12 cellular contexts compared by ENCODE assay signal in the genomic region with DNA sequence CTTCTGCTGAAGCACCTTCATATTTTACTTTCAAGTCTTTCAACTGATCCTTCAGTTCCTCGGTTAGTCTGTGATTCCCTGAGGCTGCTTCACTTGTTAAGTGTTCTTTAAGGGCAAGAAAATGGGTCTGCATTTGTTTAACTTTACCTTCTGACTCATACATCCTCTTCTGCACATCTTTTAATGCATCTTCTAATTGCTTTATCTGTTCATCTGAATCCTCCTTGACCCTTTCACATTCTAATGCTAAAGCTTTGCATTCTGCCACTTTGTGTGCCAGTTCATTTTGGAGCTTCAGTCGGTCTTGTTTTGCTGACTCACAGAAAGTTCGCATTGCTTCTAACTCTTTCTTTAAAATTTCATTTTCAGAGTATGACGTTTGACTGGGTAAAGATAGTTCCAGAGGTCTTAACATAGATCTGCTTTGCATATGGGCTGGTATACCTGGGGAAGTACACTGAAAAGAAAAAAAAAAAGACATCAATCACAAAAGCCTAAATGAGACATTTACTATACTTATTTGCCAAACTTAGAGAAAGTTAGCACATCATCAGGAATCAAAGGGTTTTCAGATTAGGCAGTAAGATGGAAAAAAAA.
A peak's percentile ranks its signal among the peaks of the same experiment; 100 is the strongest.
DNase-seq lines count a peak whose midpoint lies in the region; ATAC-seq and TF ChIP-seq lines count a peak whose summit lies in the region.
"Had no signal": no experiment of that assay in that cellular context is flagged by ENCODE, and none has a peak within 500 bp of the region (broad histone marks: within the 10 kb centered on the region; RNA-seq: fewer than 3 reads in every experiment).

No MANE protein-coding gene starts in this region.

- ATAC-seq in GM19395 (IDR thresholded peaks at IDR 0.05; ENCODE audit: unreplicated experiment) (peak; percentile 69), HG02798 (IDR thresholded peaks at IDR 0.05; ENCODE audit: poor library complexity, unreplicated experiment) (peak; percentile 84)
- no peak for ATAC-seq in activated naive CD4-positive, alpha-beta T cell treated with anti-CD3 and anti-CD28 coated beads, Interleukin-2, amount 50 U/mL, for 72 hours
- ATAC-seq in activated T-helper 17 cell treated with anti-CD3 and anti-CD28 coated beads, Interleukin-2, amount 50 U/mL, for 72 hours (replicated peaks), result no peak
- ATAC-seq: activated CD4-positive, alpha-beta T cell treated with anti-CD3 and anti-CD28 coated beads for 36 hours had no signal

- peaks cover 8% of the 10 kb centered on the region for H3K4me1 Mint-ChIP-seq in activated T-helper 17 cell treated with anti-CD3 and anti-CD28 coated beads, Interleukin-2, amount 50 U/mL, for 72 hours

- peaks cover 6% of the 10 kb centered on the region for H3K4me1 ChIP-seq in KMS-11 (ENCODE audit: low read depth, poor library complexity, severe bottlenecking)
- peaks cover 19% of the 10 kb centered on the region for H3K4me1 ChIP-seq in HAP-1

- H3K9ac ChIP-seq in KMS-11, result no peak overlapping the region

- H4K20me1 ChIP-seq in KMS-11 (ENCODE audit: insufficient read depth), result no peaks in the 10 kb centered on the region

- in situ Hi-C loops in HAP-1 (cut with MboI; ENCODE audit: low sequenced_read_pairs), result no loop called here

- no peaks in the 10 kb centered on the region for H3K9me3 Mint-ChIP-seq in activated naive CD4-positive, alpha-beta T cell treated with anti-CD3 and anti-CD28 coated beads, Interleukin-2, amount 50 U/mL, for 72 hours
- no peaks in the 10 kb centered on the region for H3K9me3 Mint-ChIP-seq in activated T-helper 17 cell treated with anti-CD3 and anti-CD28 coated beads, Interleukin-2, amount 50 U/mL, for 72 hours

- H3K36me3 ChIP-seq in GM06990 (ENCODE audit: control insufficient read depth, insufficient read depth, low read length) (no peaks in the 10 kb centered on the region), KMS-11 (ENCODE audit: insufficient read depth) (no peaks in the 10 kb centered on the region), HAP-1 (replicated peaks) (peaks cover 29% of the 10 kb centered on the region)

- H3K4me3 ChIP-seq in GM06990 (replicated peaks; ENCODE audit: low read depth, low read length) (no peak overlapping the region), KMS-11 (IDR thresholded peaks at IDR 0.05; ENCODE audit: insufficient read depth, low read depth, low read length) (no peak overlapping the region), HAP-1 (no peak overlapping the region)

- H3K27me3 ChIP-seq in GM06990 (replicated peaks; ENCODE audit: control insufficient read depth, insufficient read depth, low read length) (no peaks in the 10 kb centered on the region), KMS-11 (ENCODE audit: insufficient read depth, low read depth) (no peaks in the 10 kb centered on the region), HAP-1 (ENCODE audit: low read depth) (no peaks in the 10 kb centered on the region)

- H3K27ac ChIP-seq in KMS-11, result no peak overlapping the region

- DNase-seq in GM06990 (ENCODE audit: extremely low read depth, insufficient read length) (peak; percentile 42), HAP-1 (ENCODE audit: low spot score in 2 of 2) (no peak), OCI-M2 (lab: John Stamatoyannopoulos, UW; ENCODE audit: unreplicated experiment) (no peak)
- no peak for DNase-seq in activated naive CD4-positive, alpha-beta T cell treated with anti-CD3 and anti-CD28 coated beads, Interleukin-2, amount 50 U/mL, for 72 hours (ENCODE audit: low spot score in 2 of 2)
- DNase-seq: activated CD4-positive, alpha-beta T cell treated with anti-CD3 and anti-CD28 coated beads for 36 hours; activated gamma-delta T cell; caudate nucleus; NCI-H82 had no signal

- H2AFZ ChIP-seq in KMS-11 (ENCODE audit: low read depth), result no peak overlapping the region

- H3K9me3 ChIP-seq in HAP-1, result no peaks in the 10 kb centered on the region

- no peak overlapping the region for H3K27ac Mint-ChIP-seq in activated naive CD4-positive, alpha-beta T cell treated with anti-CD3 and anti-CD28 coated beads, Interleukin-2, amount 50 U/mL, for 72 hours
- H3K27ac Mint-ChIP-seq in activated T-helper 17 cell treated with anti-CD3 and anti-CD28 coated beads, Interleukin-2, amount 50 U/mL, for 72 hours, result no peak overlapping the region
- H3K27ac Mint-ChIP-seq: activated CD4-positive, alpha-beta T cell treated with anti-CD3 and anti-CD28 coated beads for 36 hours had no signal

- H3K4me2 ChIP-seq in KMS-11, result peak overlapping the region; percentile 2; the same call in 1 of the 2 replicates

- peaks cover 4% of the 10 kb centered on the region for H3K27me3 Mint-ChIP-seq in activated T-helper 17 cell treated with anti-CD3 and anti-CD28 coated beads, Interleukin-2, amount 50 U/mL, for 72 hours

- H3K79me2 ChIP-seq in KMS-11 (ENCODE audit: insufficient read depth, low read depth), result no peaks in the 10 kb centered on the region

- TF ChIP-seq CTCF in GM06990 (IDR thresholded peaks at IDR 0.05; ENCODE audit: insufficient read depth, low read length, poor library complexity, severe bottlenecking) (no peak), KMS-11 (conservative IDR thresholded peaks at IDR 0.05; ENCODE audit: low read depth, low read length) (no peak)

- no peak overlapping the region for H3K4me3 Mint-ChIP-seq in activated T-helper 17 cell treated with anti-CD3 and anti-CD28 coated beads, Interleukin-2, amount 50 U/mL, for 72 hours
- H3K4me3 Mint-ChIP-seq: activated CD4-positive, alpha-beta T cell treated with anti-CD3 and anti-CD28 coated beads for 36 hours had no signal

- H3K36me3 Mint-ChIP-seq in activated naive CD4-positive, alpha-beta T cell treated with anti-CD3 and anti-CD28 coated beads, Interleukin-2, amount 50 U/mL, for 72 hours, result no peaks in the 10 kb centered on the region
- no peaks in the 10 kb centered on the region for H3K36me3 Mint-ChIP-seq in activated T-helper 17 cell treated with anti-CD3 and anti-CD28 coated beads, Interleukin-2, amount 50 U/mL, for 72 hours (ENCODE audit: low read depth)

Comparison
In these comparisons a context has a peak if more than half of its experiments do, and no peak if none do; other contexts are left out.
1. ATAC-seq: peak in GM19395 (single experiment) and HG02798 (single experiment); none in activated naive CD4-positive, alpha-beta T cell treated with anti-CD3 and anti-CD28 coated beads, Interleukin-2, amount 50 U/mL, for 72 hours (0 of 2) and activated T-helper 17 cell treated with anti-CD3 and anti-CD28 coated beads, Interleukin-2, amount 50 U/mL, for 72 hours (single experiment).